1 cellular context compared by ENCODE assay signal in the genomic region with DNA sequence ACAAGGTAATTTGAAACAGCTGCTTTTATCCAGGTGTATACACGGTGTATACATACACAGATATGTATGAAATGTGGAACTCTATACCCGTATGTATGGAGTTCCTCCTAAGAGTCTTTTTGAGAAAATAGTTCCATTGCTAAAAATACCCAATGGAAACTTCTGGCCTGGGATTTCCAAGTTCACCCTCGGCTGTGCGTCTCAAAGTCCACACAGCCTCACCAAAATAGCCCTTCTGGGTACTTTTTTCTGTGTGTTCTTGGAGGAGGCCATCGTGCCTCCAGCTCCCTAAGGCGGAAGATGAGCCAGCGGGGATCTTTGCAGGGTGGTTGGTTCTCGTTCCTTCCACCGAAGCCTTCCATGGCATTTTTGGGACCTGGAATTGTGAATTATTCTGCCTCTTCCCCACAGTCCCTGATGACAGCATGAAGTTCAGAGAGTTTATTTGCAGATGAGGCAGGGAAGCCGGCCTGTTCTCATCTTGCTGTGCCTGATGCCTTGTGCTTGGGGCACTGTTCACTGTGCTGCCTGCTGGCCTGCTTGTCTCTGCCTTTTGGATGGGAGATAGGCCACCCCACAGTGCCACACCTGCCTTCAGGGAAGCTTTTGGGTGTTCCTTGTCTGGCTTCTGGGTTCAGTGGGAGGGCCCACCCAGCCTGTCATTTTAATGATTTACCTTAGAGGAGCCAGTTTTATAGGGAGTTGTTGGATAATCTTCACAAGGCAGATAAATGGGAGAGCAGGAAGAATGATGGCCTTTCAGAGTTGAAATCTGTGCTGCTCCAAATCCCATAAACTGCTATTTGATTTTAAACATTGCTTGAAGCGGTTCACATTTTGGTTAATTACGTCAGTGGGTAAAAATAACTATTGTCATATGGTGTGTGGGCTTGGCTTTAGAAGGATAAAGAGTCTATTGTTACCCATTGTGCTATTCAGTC.
TF ChIP-seq lines count a peak whose summit lies in the region.

No MANE protein-coding gene starts in this region.

TF ChIP-seq in HEK293, 187 proteins besides CTCF, POLR2A, EP300 and RAD21 (continued from another document):
- no peak for TF ChIP-seq ZNF16 (tag by site-specific recombination; IDR thresholded peaks at IDR 0.05; ENCODE audit: low read depth)
- TF ChIP-seq ZNF214 (tag by site-specific recombination; IDR thresholded peaks at IDR 0.05; ENCODE audit: borderline replicate concordance): no peak
- TF ChIP-seq ZNF19 (tag by site-specific recombination; IDR thresholded peaks at IDR 0.05; ENCODE audit: low read depth): no peak
- TF ChIP-seq ZBTB48 (tag by site-specific recombination; IDR thresholded peaks at IDR 0.05): no peak
- TF ChIP-seq ZNF544 (tag by site-specific recombination; IDR thresholded peaks at IDR 0.05): no peak
- TF ChIP-seq ZNF335 (tag by site-specific recombination; conservative IDR thresholded peaks at IDR 0.05): 0 out of 2 replicates have a peak, but pooled peaks have one; percentile 13
- no peak for TF ChIP-seq ZNF555 (tag by site-specific recombination; conservative IDR thresholded peaks at IDR 0.05)
- TF ChIP-seq, protein P1, sequence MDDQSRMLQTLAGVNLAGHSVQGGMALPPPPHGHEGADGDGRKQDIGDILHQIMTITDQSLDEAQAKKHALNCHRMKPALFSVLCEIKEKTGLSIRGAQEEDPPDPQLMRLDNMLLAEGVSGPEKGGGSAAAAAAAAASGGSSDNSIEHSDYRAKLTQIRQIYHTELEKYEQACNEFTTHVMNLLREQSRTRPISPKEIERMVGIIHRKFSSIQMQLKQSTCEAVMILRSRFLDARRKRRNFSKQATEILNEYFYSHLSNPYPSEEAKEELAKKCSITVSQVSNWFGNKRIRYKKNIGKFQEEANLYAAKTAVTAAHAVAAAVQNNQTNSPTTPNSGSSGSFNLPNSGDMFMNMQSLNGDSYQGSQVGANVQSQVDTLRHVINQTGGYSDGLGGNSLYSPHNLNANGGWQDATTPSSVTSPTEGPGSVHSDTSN (CRISPR knock-in tag; IDR thresholded peaks at IDR 0.05): no peak
- TF ChIP-seq ZNF221 (tag by site-specific recombination; IDR thresholded peaks at IDR 0.05; ENCODE audit: borderline replicate concordance): no peak
- TF ChIP-seq ZFP69B (tag by site-specific recombination; IDR thresholded peaks at IDR 0.05): 0 out of 2 replicates have a peak, but pooled peaks have one; percentile 24
- TF ChIP-seq ZNF624 (tag by site-specific recombination; IDR thresholded peaks at IDR 0.05): no peak
